1 cellular context compared by ENCODE assay signal in the genomic region with DNA sequence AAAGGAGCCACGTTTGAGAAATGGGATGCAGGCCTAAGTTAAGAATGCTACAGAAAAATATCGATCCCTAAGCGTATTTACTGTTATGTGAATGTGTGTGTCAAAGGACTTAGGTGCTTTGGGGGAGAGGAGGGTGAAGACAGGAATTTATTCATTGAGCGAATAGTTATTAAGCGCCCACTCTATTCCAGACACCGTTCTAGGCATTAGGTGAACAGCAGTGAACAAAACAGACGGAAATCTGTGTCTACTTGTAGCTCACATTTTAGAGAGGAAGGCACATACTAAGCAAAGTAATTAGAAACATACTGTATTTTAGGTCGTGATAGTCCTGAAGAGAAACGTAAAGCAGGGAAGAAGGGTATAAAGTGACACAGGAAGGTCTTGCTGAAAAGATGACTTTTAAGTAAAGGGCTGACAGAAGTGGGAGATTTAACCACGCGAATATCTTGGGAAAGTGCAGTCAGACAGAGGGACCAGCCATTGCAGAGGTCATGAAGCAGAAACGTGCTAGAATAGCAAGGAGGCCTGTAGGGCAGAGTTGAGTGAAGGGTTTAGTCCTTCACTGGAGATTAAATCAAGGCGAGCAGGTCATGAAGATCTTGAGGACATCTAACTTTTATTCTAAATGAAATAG.
A peak's percentile ranks its signal among the peaks of the same experiment; 100 is the strongest.
TF ChIP-seq lines count a peak whose summit lies in the region.

No MANE protein-coding gene starts in this region.

TF ChIP-seq in K562, 482 proteins besides CTCF, POLR2A, EP300 and RAD21 (continued from another document):
- TF ChIP-seq, protein P1, sequence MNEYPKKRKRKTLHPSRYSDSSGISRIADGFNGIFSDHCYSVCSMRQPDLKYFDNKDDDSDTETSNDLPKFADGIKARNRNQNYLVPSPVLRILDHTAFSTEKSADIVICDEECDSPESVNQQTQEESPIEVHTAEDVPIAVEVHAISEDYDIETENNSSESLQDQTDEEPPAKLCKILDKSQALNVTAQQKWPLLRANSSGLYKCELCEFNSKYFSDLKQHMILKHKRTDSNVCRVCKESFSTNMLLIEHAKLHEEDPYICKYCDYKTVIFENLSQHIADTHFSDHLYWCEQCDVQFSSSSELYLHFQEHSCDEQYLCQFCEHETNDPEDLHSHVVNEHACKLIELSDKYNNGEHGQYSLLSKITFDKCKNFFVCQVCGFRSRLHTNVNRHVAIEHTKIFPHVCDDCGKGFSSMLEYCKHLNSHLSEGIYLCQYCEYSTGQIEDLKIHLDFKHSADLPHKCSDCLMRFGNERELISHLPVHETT (CRISPR knock-in tag; conservative IDR thresholded peaks at IDR 0.05 in 1 of 2, IDR thresholded peaks at IDR 0.05 in 1 of 2): no peak
- TF ChIP-seq KDM2B (CRISPR knock-in tag; IDR thresholded peaks at IDR 0.05): 0 out of 2 replicates have a peak, but pooled peaks have one; percentile 8
- TF ChIP-seq KHSRP (IDR thresholded peaks at IDR 0.05): peak; percentile 17; the same call in 1 of the 2 replicates
- no peak for TF ChIP-seq CREB1 (IDR thresholded peaks at IDR 0.05)
- no peak for TF ChIP-seq CREB1 (CRISPR knock-in tag; IDR thresholded peaks at IDR 0.05)
- TF ChIP-seq RB1 (IDR thresholded peaks at IDR 0.05; ENCODE audit: low read depth): no peak
- TF ChIP-seq, protein P2, sequence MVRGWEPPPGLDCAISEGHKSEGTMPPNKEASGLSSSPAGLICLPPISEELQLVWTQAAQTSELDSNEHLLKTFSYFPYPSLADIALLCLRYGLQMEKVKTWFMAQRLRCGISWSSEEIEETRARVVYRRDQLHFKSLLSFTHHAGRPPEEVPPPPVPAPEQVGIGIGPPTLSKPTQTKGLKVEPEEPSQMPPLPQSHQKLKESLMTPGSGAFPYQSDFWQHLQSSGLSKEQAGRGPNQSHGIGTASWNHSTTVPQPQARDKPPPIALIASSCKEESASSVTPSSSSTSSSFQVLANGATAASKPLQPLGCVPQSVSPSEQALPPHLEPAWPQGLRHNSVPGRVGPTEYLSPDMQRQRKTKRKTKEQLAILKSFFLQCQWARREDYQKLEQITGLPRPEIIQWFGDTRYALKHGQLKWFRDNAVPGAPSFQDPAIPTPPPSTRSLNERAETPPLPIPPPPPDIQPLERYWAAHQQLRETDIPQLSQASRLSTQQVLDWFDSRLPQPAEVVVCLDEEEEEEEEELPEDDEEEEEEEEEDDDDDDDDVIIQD (CRISPR knock-in tag; IDR thresholded peaks at IDR 0.05): no peak
- TF ChIP-seq TCF7 (IDR thresholded peaks at IDR 0.05; ENCODE audit: borderline replicate concordance): no peak
- TF ChIP-seq RNF2 (IDR thresholded peaks at IDR 0.05): no peak; the same call in 1 of the 2 replicates
- no peak for TF ChIP-seq SMC3 (conservative IDR thresholded peaks at IDR 0.05; ENCODE audit: insufficient read depth, low read depth, low read length)
- TF ChIP-seq KLF16 (IDR thresholded peaks at IDR 0.05): no peak
- TF ChIP-seq CHD1 (IDR thresholded peaks at IDR 0.05; ENCODE audit: low read length): peak; percentile 5
- no peak for TF ChIP-seq ARID2 (IDR thresholded peaks at IDR 0.05)
- TF ChIP-seq NFE2 (IDR thresholded peaks at IDR 0.05; ENCODE audit: low read depth): no peak
- no peak for TF ChIP-seq ZNF586 (CRISPR knock-in tag; conservative IDR thresholded peaks at IDR 0.05)
- TF ChIP-seq ZNF134 (CRISPR knock-in tag; conservative IDR thresholded peaks at IDR 0.05): no peak
- TF ChIP-seq FOXA1 (IDR thresholded peaks at IDR 0.05; ENCODE audit: borderline replicate concordance): no peak
- no peak for TF ChIP-seq RBM34 (IDR thresholded peaks at IDR 0.05; ENCODE audit: borderline replicate concordance, insufficient read depth, low read length)
- TF ChIP-seq KAT7 (CRISPR knock-in tag; IDR thresholded peaks at IDR 0.05; ENCODE audit: borderline replicate concordance): no peak
- TF ChIP-seq, protein P3, sequence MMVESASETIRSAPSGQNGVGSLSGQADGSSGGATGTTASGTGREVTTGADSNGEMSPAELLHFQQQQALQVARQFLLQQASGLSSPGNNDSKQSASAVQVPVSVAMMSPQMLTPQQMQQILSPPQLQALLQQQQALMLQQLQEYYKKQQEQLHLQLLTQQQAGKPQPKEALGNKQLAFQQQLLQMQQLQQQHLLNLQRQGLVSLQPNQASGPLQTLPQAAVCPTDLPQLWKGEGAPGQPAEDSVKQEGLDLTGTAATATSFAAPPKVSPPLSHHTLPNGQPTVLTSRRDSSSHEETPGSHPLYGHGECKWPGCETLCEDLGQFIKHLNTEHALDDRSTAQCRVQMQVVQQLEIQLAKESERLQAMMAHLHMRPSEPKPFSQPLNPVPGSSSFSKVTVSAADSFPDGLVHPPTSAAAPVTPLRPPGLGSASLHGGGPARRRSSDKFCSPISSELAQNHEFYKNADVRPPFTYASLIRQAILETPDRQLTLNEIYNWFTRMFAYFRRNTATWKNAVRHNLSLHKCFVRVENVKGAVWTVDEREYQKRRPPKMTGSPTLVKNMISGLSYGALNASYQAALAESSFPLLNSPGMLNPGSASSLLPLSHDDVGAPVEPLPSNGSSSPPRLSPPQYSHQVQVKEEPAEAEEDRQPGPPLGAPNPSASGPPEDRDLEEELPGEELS (CRISPR knock-in tag; IDR thresholded peaks at IDR 0.05; ENCODE audit: borderline replicate concordance): no peak
- no peak for TF ChIP-seq NR2C1 (IDR thresholded peaks at IDR 0.05)
- TF ChIP-seq NR2C1 (tag; IDR thresholded peaks at IDR 0.05): no peak
- TF ChIP-seq ZNF133 (CRISPR knock-in tag; IDR thresholded peaks at IDR 0.05): no peak
- TF ChIP-seq TBL1XR1 (IDR thresholded peaks at IDR 0.05; ENCODE audit: low read length in 2 of 2): no peak
- no peak for TF ChIP-seq CBFB (CRISPR knock-in tag; IDR thresholded peaks at IDR 0.05)
- TF ChIP-seq, protein P4, sequence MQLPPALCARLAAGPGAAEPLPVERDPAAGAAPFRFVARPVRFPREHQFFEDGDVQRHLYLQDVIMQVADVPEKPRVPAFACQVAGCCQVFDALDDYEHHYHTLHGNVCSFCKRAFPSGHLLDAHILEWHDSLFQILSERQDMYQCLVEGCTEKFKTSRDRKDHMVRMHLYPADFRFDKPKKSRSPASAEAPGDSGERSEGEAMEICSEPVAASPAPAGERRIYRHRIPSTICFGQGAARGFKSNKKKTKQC (CRISPR knock-in tag; IDR thresholded peaks at IDR 0.05): no peak
- TF ChIP-seq ZNF408 (CRISPR knock-in tag; IDR thresholded peaks at IDR 0.05; ENCODE audit: low read depth): no peak
- no peak for TF ChIP-seq HCFC1 (IDR thresholded peaks at IDR 0.05; ENCODE audit: low read depth, low read length)
- TF ChIP-seq, protein P5, sequence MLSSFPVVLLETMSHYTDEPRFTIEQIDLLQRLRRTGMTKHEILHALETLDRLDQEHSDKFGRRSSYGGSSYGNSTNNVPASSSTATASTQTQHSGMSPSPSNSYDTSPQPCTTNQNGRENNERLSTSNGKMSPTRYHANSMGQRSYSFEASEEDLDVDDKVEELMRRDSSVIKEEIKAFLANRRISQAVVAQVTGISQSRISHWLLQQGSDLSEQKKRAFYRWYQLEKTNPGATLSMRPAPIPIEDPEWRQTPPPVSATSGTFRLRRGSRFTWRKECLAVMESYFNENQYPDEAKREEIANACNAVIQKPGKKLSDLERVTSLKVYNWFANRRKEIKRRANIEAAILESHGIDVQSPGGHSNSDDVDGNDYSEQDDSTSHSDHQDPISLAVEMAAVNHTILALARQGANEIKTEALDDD (IDR thresholded peaks at IDR 0.05): no peak
- no peak for TF ChIP-seq ZBED1 (IDR thresholded peaks at IDR 0.05)
- no peak for TF ChIP-seq HNRNPL (IDR thresholded peaks at IDR 0.05; ENCODE audit: low read depth, low read length)
- TF ChIP-seq ADNP (tag; IDR thresholded peaks at IDR 0.05): no peak
- no peak for TF ChIP-seq PYGO2 (tag; IDR thresholded peaks at IDR 0.05)
- TF ChIP-seq, protein P6, sequence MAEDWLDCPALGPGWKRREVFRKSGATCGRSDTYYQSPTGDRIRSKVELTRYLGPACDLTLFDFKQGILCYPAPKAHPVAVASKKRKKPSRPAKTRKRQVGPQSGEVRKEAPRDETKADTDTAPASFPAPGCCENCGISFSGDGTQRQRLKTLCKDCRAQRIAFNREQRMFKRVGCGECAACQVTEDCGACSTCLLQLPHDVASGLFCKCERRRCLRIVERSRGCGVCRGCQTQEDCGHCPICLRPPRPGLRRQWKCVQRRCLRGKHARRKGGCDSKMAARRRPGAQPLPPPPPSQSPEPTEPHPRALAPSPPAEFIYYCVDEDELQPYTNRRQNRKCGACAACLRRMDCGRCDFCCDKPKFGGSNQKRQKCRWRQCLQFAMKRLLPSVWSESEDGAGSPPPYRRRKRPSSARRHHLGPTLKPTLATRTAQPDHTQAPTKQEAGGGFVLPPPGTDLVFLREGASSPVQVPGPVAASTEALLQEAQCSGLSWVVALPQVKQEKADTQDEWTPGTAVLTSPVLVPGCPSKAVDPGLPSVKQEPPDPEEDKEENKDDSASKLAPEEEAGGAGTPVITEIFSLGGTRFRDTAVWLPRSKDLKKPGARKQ (CRISPR knock-in tag; IDR thresholded peaks at IDR 0.05): no peak
- no peak for TF ChIP-seq YY1 (IDR thresholded peaks at IDR 0.05; ENCODE audit: borderline replicate concordance in 1 of 3, control insufficient read depth in 1 of 3, extremely low read depth in 1 of 3, insufficient read depth in 3 of 3, insufficient read length in 1 of 3, insufficient replicate concordance in 2 of 3, low read depth in 1 of 3, low read length in 2 of 3)
- TF ChIP-seq SP2 (IDR thresholded peaks at IDR 0.05; ENCODE audit: extremely low read depth, low read depth, low read length, poor library complexity, severe bottlenecking): no peak
